ENCODE assay signal across 16 cellular contexts in genomic region chr17:81066072-81066471, GRCh38. TPM values are rescaled to one million over a fixed set of nuclear protein-coding genes. Genes with fewer than 3 reads are reported as not detected.
DNase-seq lines count a peak whose midpoint lies in the region; ATAC-seq and TF ChIP-seq lines count a peak whose summit lies in the region.
"Had no signal": no experiment of that assay in that cellular context is flagged by ENCODE, and none has a peak within 500 bp of the region (broad histone marks: within the 10 kb centered on the region; RNA-seq: fewer than 3 reads in every experiment).

No MANE protein-coding gene starts in this region.

- peak overlapping the region; percentile 23; the same call in 1 of the 2 replicates for H3K27ac ChIP-seq in PC-3 (ENCODE audit: low read length)

- peaks cover 16% of the 10 kb centered on the region for H3K4me1 ChIP-seq in PC-3 (ENCODE audit: insufficient read depth, low read length)

- TF ChIP-seq CTCF in Calu3 (IDR thresholded peaks at IDR 0.05; ENCODE audit: unreplicated experiment) (no peak), PC-3 (conservative IDR thresholded peaks at IDR 0.05; ENCODE audit: low read depth, low read length) (no peak), epithelial cell of esophagus (IDR thresholded peaks at IDR 0.05; ENCODE audit: insufficient read depth, low read depth, low read length, missing control alignments) (no peak)

- H3K4me3 Mint-ChIP-seq in Calu3 (ENCODE audit: low read depth, unreplicated experiment), result no peak overlapping the region

- H3K4me3 ChIP-seq in PC-3 (ENCODE audit: low read length) (no peak overlapping the region), epithelial cell of esophagus (ENCODE audit: low read length) (no peak overlapping the region)
- H3K4me3 ChIP-seq: lung had no signal

- H3F3A ChIP-seq in PC-3 (ENCODE audit: low read length, unreplicated experiment), result no peaks in the 10 kb centered on the region

- no peaks in the 10 kb centered on the region for H3K9me3 ChIP-seq in PC-3 (ENCODE audit: low read length)

- H3K9me3 Mint-ChIP-seq in Calu3 (ENCODE audit: low read depth, unreplicated experiment), result no peaks in the 10 kb centered on the region

- H3K4me2 ChIP-seq in PC-3 (ENCODE audit: low read length), result no peak overlapping the region

- POLR2A ChIA-PET in PC-3 (lab: Charles Lee; ENCODE audit: unreplicated experiment), result no interaction called here

- H3K27me3 Mint-ChIP-seq in Calu3 (ENCODE audit: unreplicated experiment), result no peaks in the 10 kb centered on the region

- no peak overlapping the region for H3K27ac Mint-ChIP-seq in Calu3 (ENCODE audit: unreplicated experiment)

- ATAC-seq in PC-3, result peak; percentile 87
- no peak for ATAC-seq in HG02852 (IDR thresholded peaks at IDR 0.05; ENCODE audit: unreplicated experiment)

- no TSS peak for BruUV-seq in Calu3 (replicated peaks; lab: Mats Ljungman, UMichigan)
- BruUV-seq in PC-3 (replicated peaks; lab: Mats Ljungman, UMichigan), result no TSS peak

- CTCF ChIA-PET in Calu3 (lab: Charles Lee), result interaction anchor here (1.0 to 1.3 kb wide), 4 partner anchors 10 to 35 kb away, joined by 3 to 4 read pairs (median 3); no protein-coding TSS in a partner anchor
- CTCF ChIA-PET in PC-3 (lab: Charles Lee), result interaction anchor here (0.7 kb wide), 1 partner anchor 43 kb away, joined by 3 read pairs; no protein-coding TSS in a partner anchor

- DNase-seq in Calu3, result peak; percentile 62
- peak; percentile 73 for DNase-seq in PC-3
- peak; percentile 67 for DNase-seq in epithelial cell of esophagus (ENCODE audit: low read depth)
- peak; percentile 52 for DNase-seq in myocyte (ENCODE audit: low read depth)
- no peak for DNase-seq in HK-2 (ENCODE audit: unreplicated experiment)
- DNase-seq in islet precursor cell, result no peak
- DNase-seq in OCI-M2 (lab: John Stamatoyannopoulos, UW; ENCODE audit: unreplicated experiment), result no peak
- DNase-seq: activated effector memory CD4-positive, alpha-beta T cell treated with Interleukin-2 at 50 U/mL for 16 hours; anterior cingulate cortex; dermis blood vessel endothelial cell; MM.1S; NCI-H226; right cardiac atrium; stimulated activated CD4-positive, alpha-beta T cell treated with anti-CD3 and anti-CD28 coated beads, Interleukin-4, amount 100 ng/mL, for 1 hour had no signal

- no peaks in the 10 kb centered on the region for H4K20me1 ChIP-seq in PC-3 (ENCODE audit: low read length)

- intact Hi-C loops in Calu3 (cut with micrococcal nuclease; ENCODE audit: unreplicated experiment) (no loop called here), PC-3 (cut with micrococcal nuclease) (no loop called here)

- H3K4me1 Mint-ChIP-seq in Calu3 (ENCODE audit: low read depth, unreplicated experiment), result peaks cover 21% of the 10 kb centered on the region

- H3K36me3 Mint-ChIP-seq in Calu3 (ENCODE audit: insufficient read depth, unreplicated experiment), result peaks cover 28% of the 10 kb centered on the region

- H3K79me2 ChIP-seq in PC-3 (ENCODE audit: low read length), result peaks cover 50% of the 10 kb centered on the region

- no peak overlapping the region for H3K9ac ChIP-seq in PC-3 (ENCODE audit: low read length)

- H3K36me3 ChIP-seq in PC-3 (ENCODE audit: low read depth, low read length), result peaks cover 4% of the 10 kb centered on the region; the same call in 1 of the 2 replicates

- H2AFZ ChIP-seq in PC-3 (ENCODE audit: low read length), result no peak overlapping the region

- no peaks in the 10 kb centered on the region for H3K9me2 ChIP-seq in PC-3 (replicated peaks; ENCODE audit: low read length)

- no peaks in the 10 kb centered on the region for H3K27me3 ChIP-seq in PC-3 (ENCODE audit: low read length)

RNA-seq across cellular contexts. Expression of gene BAIAP2, which starts 31.1 kb away (rescaled TPM):
- total RNA-seq in Calu3 (2022) (58.0 and 58.8 TPM in 2 replicates), PC-3 (2014; rRNA removed) (50.9 and 56.9 TPM in 2 replicates), myocyte (27.4 and 41.1 TPM in 2 replicates)
- polyA plus RNA-seq in myocyte (2012), result 102 TPM

Comparison
In these comparisons a context has a peak if more than half of its experiments do, and no peak if none do; other contexts are left out.
1. DNase-seq: peak in Calu3 (single experiment), PC-3 (single experiment), epithelial cell of esophagus (single experiment) and myocyte (single experiment); none in HK-2 (single experiment), islet precursor cell (single experiment) and OCI-M2 (single experiment).